In genomic region chr3:77526573-77526972, GRCh38 we compare ENCODE assay signal across 19 cellular contexts.
DNase-seq lines count a peak whose midpoint lies in the region; ATAC-seq, FAIRE-seq and TF ChIP-seq lines count a peak whose summit lies in the region.
"Had no signal": no experiment of that assay in that cellular context is flagged by ENCODE, and none has a peak within 500 bp of the region (broad histone marks: within the 10 kb centered on the region; RNA-seq: fewer than 3 reads in every experiment).

No MANE protein-coding gene starts in this region.

- H3K27me3 ChIP-seq in A673 (replicated peaks; ENCODE audit: insufficient read depth, low read depth, low read length, poor library complexity) = no peaks in the 10 kb centered on the region
- H3K27me3 ChIP-seq: BLaER1 had no signal

- H3K4me3 Mint-ChIP-seq in activated CD4-positive, alpha-beta memory T cell treated with anti-CD3 and anti-CD28 coated beads, Interleukin-2, amount 10 ng/mL, durations not matched to agents 7 days and 5 days = no peak overlapping the region
- H3K4me3 Mint-ChIP-seq: CD14-positive monocyte; CD4-positive, alpha-beta memory T cell had no signal

- CTCF ChIA-PET in A673 (lab: Charles Lee) = no interaction called here
- CTCF ChIA-PET in activated CD4-positive, alpha-beta memory T cell treated with anti-CD3 and anti-CD28 coated beads, Interleukin-2, amount 10 ng/mL, durations not matched to agents 7 days and 5 days (lab: Charles Lee) = no interaction called here

- no peaks in the 10 kb centered on the region for H3K9me3 ChIP-seq in A673 (ENCODE audit: low read depth, low read length, poor library complexity, severe bottlenecking)
- H3K9me3 ChIP-seq: A549, BLaER1, HAP-1 had no signal

- POLR2A ChIA-PET in A673 (lab: Charles Lee; ENCODE audit: low non-redundant PET) = interaction anchor here (0.7 kb wide), 1 partner anchor 58 kb away, joined by 4 read pairs; no protein-coding TSS in a partner anchor
- POLR2A ChIA-PET in activated CD4-positive, alpha-beta memory T cell treated with anti-CD3 and anti-CD28 coated beads, Interleukin-2, amount 10 ng/mL, durations not matched to agents 7 days and 5 days (lab: Charles Lee) = no interaction called here

- peaks cover 4% of the 10 kb centered on the region for H3K9me3 Mint-ChIP-seq in activated CD4-positive, alpha-beta memory T cell treated with anti-CD3 and anti-CD28 coated beads, Interleukin-2, amount 10 ng/mL, durations not matched to agents 7 days and 5 days
- H3K9me3 Mint-ChIP-seq: CD14-positive monocyte had no signal

- H3K4me3 ChIP-seq in A673 (ENCODE audit: low read depth, low read length, poor library complexity, severe bottlenecking) = no peak overlapping the region
- H3K4me3 ChIP-seq: A549, BLaER1, GM12878, GM23248, HAP-1 had no signal

- no peaks in the 10 kb centered on the region for H3K36me3 Mint-ChIP-seq in activated CD4-positive, alpha-beta memory T cell treated with anti-CD3 and anti-CD28 coated beads, Interleukin-2, amount 10 ng/mL, durations not matched to agents 7 days and 5 days (ENCODE audit: low read depth)
- H3K36me3 Mint-ChIP-seq: CD14-positive monocyte; CD4-positive, alpha-beta memory T cell had no signal

- TF ChIP-seq CTCF in A673 (conservative IDR thresholded peaks at IDR 0.05; ENCODE audit: low read depth, low read length) = no peak

- H3K27ac Mint-ChIP-seq in activated CD4-positive, alpha-beta memory T cell treated with anti-CD3 and anti-CD28 coated beads, Interleukin-2, amount 10 ng/mL, durations not matched to agents 7 days and 5 days = no peak overlapping the region
- H3K27ac Mint-ChIP-seq: CD14-positive monocyte; CD4-positive, alpha-beta memory T cell had no signal

- H3K36me3 ChIP-seq in A673 (ENCODE audit: insufficient read depth, low read length, poor library complexity, severe bottlenecking) = no peaks in the 10 kb centered on the region
- H3K36me3 ChIP-seq: BLaER1, HAP-1 had no signal

- H3K4me1 Mint-ChIP-seq in activated CD4-positive, alpha-beta memory T cell treated with anti-CD3 and anti-CD28 coated beads, Interleukin-2, amount 10 ng/mL, durations not matched to agents 7 days and 5 days = no peaks in the 10 kb centered on the region
- H3K4me1 Mint-ChIP-seq: CD14-positive monocyte; CD4-positive, alpha-beta memory T cell had no signal

- H3K27ac ChIP-seq in A673 (ENCODE audit: low read depth, low read length, poor library complexity, severe bottlenecking) = peak overlapping the region; percentile 40
- H3K27ac ChIP-seq: 22Rv1, A549, BLaER1, GM23248 had no signal

- BruUV-seq in A673 (replicated peaks; lab: Mats Ljungman, UMichigan) = no TSS peak

- peaks cover 21% of the 10 kb centered on the region for H3K4me1 ChIP-seq in A673 (ENCODE audit: insufficient read depth, low read length, poor library complexity, severe bottlenecking)
- H3K4me1 ChIP-seq: A549, BLaER1 had no signal

- peak; percentile 99 for FAIRE-seq in islet of Langerhans (lab: Jason Lieb, UNC)
- FAIRE-seq: A549, GM12878 had no signal

- DNase-seq in DMS 273 (lab: John Stamatoyannopoulos, UW; ENCODE audit: unreplicated experiment) (peak; percentile 7), DMS 273 treated with DMSO at 0.1 percent for 48 hours (lab: John Stamatoyannopoulos, UW) (no peak), A673 (ENCODE audit: low spot score) (peak; percentile 24), NCI-H446 treated with DMSO at 0.1 percent for 48 hours (lab: John Stamatoyannopoulos, UW) (peak; percentile 72), kidney glomerular epithelial cell (lab: John Stamatoyannopoulos, UW) (no peak)
- DNase-seq in activated CD4-positive, alpha-beta memory T cell treated with anti-CD3 and anti-CD28 coated beads, Interleukin-2, amount 10 ng/mL, durations not matched to agents 7 days and 5 days = no peak
- DNase-seq: CD4-positive, alpha-beta memory T cell; DMS53; DND-41; EL; GM23248 had no signal

- intact Hi-C loops in A673 (cut with micrococcal nuclease; ENCODE audit: unreplicated experiment) = no loop called here

- ATAC-seq in GM18502 (IDR thresholded peaks at IDR 0.05; ENCODE audit: poor library complexity, unreplicated experiment) = no peak
- ATAC-seq: A549, GM12878 had no signal

- H3K27me3 Mint-ChIP-seq in activated CD4-positive, alpha-beta memory T cell treated with anti-CD3 and anti-CD28 coated beads, Interleukin-2, amount 10 ng/mL, durations not matched to agents 7 days and 5 days = no peaks in the 10 kb centered on the region
- H3K27me3 Mint-ChIP-seq: CD4-positive, alpha-beta memory T cell had no signal

Comparison
In these comparisons a context has a peak if more than half of its experiments do, and no peak if none do; other contexts are left out.
1. DNase-seq: peak in DMS 273 (single experiment), A673 (single experiment) and NCI-H446 treated with DMSO at 0.1 percent for 48 hours (single experiment); none in DMS 273 treated with DMSO at 0.1 percent for 48 hours (single experiment), activated CD4-positive, alpha-beta memory T cell treated with anti-CD3 and anti-CD28 coated beads, Interleukin-2, amount 10 ng/mL, durations not matched to agents 7 days and 5 days (single experiment) and kidney glomerular epithelial cell (single experiment).